In genomic region chr5:78547731-78548189, GRCh38 we compare ENCODE assay signal across 12 cellular contexts.
A peak's percentile ranks its signal among the peaks of the same experiment; 100 is the strongest.
DNase-seq lines count a peak whose midpoint lies in the region; ATAC-seq and TF ChIP-seq lines count a peak whose summit lies in the region.
"Had no signal": no experiment of that assay in that cellular context is flagged by ENCODE, and none has a peak within 500 bp of the region (broad histone marks: within the 10 kb centered on the region; RNA-seq: fewer than 3 reads in every experiment).

No MANE protein-coding gene starts in this region.

- peaks cover 75% of the 10 kb centered on the region for H3K36me3 Mint-ChIP-seq in nephron progenitor cell (ENCODE audit: low read depth)
- no peaks in the 10 kb centered on the region for H3K36me3 Mint-ChIP-seq in activated T-helper 1 cell treated with anti-CD3 and anti-CD28 coated beads, Interleukin-12 subunit alpha, Interleukin-12 subunit beta, Interleukin-2, Interleukin-4 antibody, amounts not matched to agents 30 ng/mL and 10 ng/mL and 1 ng/mL, durations not matched to agents 14 hours and 24 hours and 36 hours (ENCODE audit: low read depth)

- no peaks in the 10 kb centered on the region for H3K36me3 ChIP-seq in ACC112 (ENCODE audit: insufficient read depth, low read length)
- no peaks in the 10 kb centered on the region for H3K36me3 ChIP-seq in esophagus squamous epithelium
- H3K36me3 ChIP-seq: BLaER1, neural progenitor cell had no signal

- H3K4me3 Mint-ChIP-seq in nephron progenitor cell: no peak overlapping the region
- no peak overlapping the region for H3K4me3 Mint-ChIP-seq in activated T-helper 1 cell treated with anti-CD3 and anti-CD28 coated beads, Interleukin-12 subunit alpha, Interleukin-12 subunit beta, Interleukin-2, Interleukin-4 antibody, amounts not matched to agents 30 ng/mL and 10 ng/mL and 1 ng/mL, durations not matched to agents 14 hours and 24 hours and 36 hours
- H3K4me3 Mint-ChIP-seq: neural progenitor cell had no signal

- H3K79me2 ChIP-seq in ACC112 (ENCODE audit: control insufficient read depth, insufficient read depth, low read length, unreplicated experiment): peaks cover 10% of the 10 kb centered on the region

- H3K4me3 ChIP-seq in ACC112 (ENCODE audit: low read depth, low read length): peak overlapping the region; percentile 8
- H3K4me3 ChIP-seq in esophagus squamous epithelium: peak overlapping the region in 1 of 4 donors; percentile 7
- H3K4me3 ChIP-seq: BLaER1, neural progenitor cell had no signal

- WGBS in esophagus squamous epithelium, 2 donors: 71 to 73% methylated on average over 8 to 11 of the region's 14 CpGs

- peaks cover 58% of the 10 kb centered on the region for H3K4me1 Mint-ChIP-seq in nephron progenitor cell
- no peaks in the 10 kb centered on the region for H3K4me1 Mint-ChIP-seq in activated T-helper 1 cell treated with anti-CD3 and anti-CD28 coated beads, Interleukin-12 subunit alpha, Interleukin-12 subunit beta, Interleukin-2, Interleukin-4 antibody, amounts not matched to agents 30 ng/mL and 10 ng/mL and 1 ng/mL, durations not matched to agents 14 hours and 24 hours and 36 hours (ENCODE audit: low read depth)

- H2AFZ ChIP-seq in ACC112 (ENCODE audit: low read length, unreplicated experiment): no peak overlapping the region
- H2AFZ ChIP-seq: neural progenitor cell had no signal

- H3K9me3 ChIP-seq in esophagus squamous epithelium: no peaks in the 10 kb centered on the region
- H3K9me3 ChIP-seq: BLaER1 had no signal

- H3K27ac Mint-ChIP-seq in nephron progenitor cell: peak overlapping the region; percentile 98
- no peak overlapping the region for H3K27ac Mint-ChIP-seq in activated T-helper 1 cell treated with anti-CD3 and anti-CD28 coated beads, Interleukin-12 subunit alpha, Interleukin-12 subunit beta, Interleukin-2, Interleukin-4 antibody, amounts not matched to agents 30 ng/mL and 10 ng/mL and 1 ng/mL, durations not matched to agents 14 hours and 24 hours and 36 hours
- H3K27ac Mint-ChIP-seq: neural progenitor cell had no signal

- H3K9me3 Mint-ChIP-seq in nephron progenitor cell: peaks cover 34% of the 10 kb centered on the region
- H3K9me3 Mint-ChIP-seq in activated T-helper 1 cell treated with anti-CD3 and anti-CD28 coated beads, Interleukin-12 subunit alpha, Interleukin-12 subunit beta, Interleukin-2, Interleukin-4 antibody, amounts not matched to agents 30 ng/mL and 10 ng/mL and 1 ng/mL, durations not matched to agents 14 hours and 24 hours and 36 hours: no peaks in the 10 kb centered on the region

- intact Hi-C loops in esophagus squamous epithelium (cut with DNase I): no loop called here
- intact Hi-C loops in activated T-helper 1 cell treated with anti-CD3 and anti-CD28 coated beads, Interleukin-12 subunit alpha, Interleukin-12 subunit beta, Interleukin-2, Interleukin-4 antibody, amounts not matched to agents 30 ng/mL and 10 ng/mL and 1 ng/mL, durations not matched to agents 14 hours and 24 hours and 36 hours (cut with micrococcal nuclease): no loop called here

- TF ChIP-seq POLR2A in esophagus squamous epithelium (IDR thresholded peaks at IDR 0.05): no peak

- H3K27ac ChIP-seq in ACC112 (ENCODE audit: low read depth, low read length): peak overlapping the region; percentile 88
- peak overlapping the region; percentile 40 to 87 (median 74) for H3K27ac ChIP-seq in esophagus squamous epithelium
- H3K27ac ChIP-seq: BLaER1, neural progenitor cell had no signal

- H3K4me1 ChIP-seq in ACC112 (ENCODE audit: control insufficient read depth, insufficient read depth, low read length, unreplicated experiment) (peaks cover 58% of the 10 kb centered on the region), esophagus squamous epithelium (peaks cover 0 to 44% (median 9%) of the 10 kb centered on the region in 3 donors)
- H3K4me1 ChIP-seq: BLaER1, neural progenitor cell had no signal

- H3K27me3 Mint-ChIP-seq in nephron progenitor cell (ENCODE audit: low read depth, poor library complexity): peaks cover 5% of the 10 kb centered on the region
- H3K27me3 Mint-ChIP-seq in activated T-helper 1 cell treated with anti-CD3 and anti-CD28 coated beads, Interleukin-12 subunit alpha, Interleukin-12 subunit beta, Interleukin-2, Interleukin-4 antibody, amounts not matched to agents 30 ng/mL and 10 ng/mL and 1 ng/mL, durations not matched to agents 14 hours and 24 hours and 36 hours (ENCODE audit: insufficient read depth): no peaks in the 10 kb centered on the region

- H3K27me3 ChIP-seq in ACC112 (ENCODE audit: insufficient read depth, low read length): no peaks in the 10 kb centered on the region
- H3K27me3 ChIP-seq in esophagus squamous epithelium: no peaks in the 10 kb centered on the region
- H3K27me3 ChIP-seq: BLaER1, neural progenitor cell had no signal

- ATAC-seq in GM18498 (IDR thresholded peaks at IDR 0.05; ENCODE audit: unreplicated experiment) (no peak), GM19324 (IDR thresholded peaks at IDR 0.05; ENCODE audit: low FRiP score, unreplicated experiment) (no peak), HG02885 (IDR thresholded peaks at IDR 0.05; ENCODE audit: poor library complexity, unreplicated experiment) (no peak)

- TF ChIP-seq CTCF in esophagus squamous epithelium (IDR thresholded peaks at IDR 0.05): no peak
- no peak for TF ChIP-seq CTCF in nephron progenitor cell (IDR thresholded peaks at IDR 0.05)

- peak; percentile 63 for DNase-seq in MV-4-11 (lab: John Stamatoyannopoulos, UW)
- DNase-seq in esophagus squamous epithelium (lab: John Stamatoyannopoulos, UW): no peak
- DNase-seq in nephron progenitor cell: no peak
- no peak for DNase-seq in activated T-helper 1 cell treated with anti-CD3 and anti-CD28 coated beads, Interleukin-12 subunit alpha, Interleukin-12 subunit beta, Interleukin-2, Interleukin-4 antibody, amounts not matched to agents 30 ng/mL and 10 ng/mL and 1 ng/mL, durations not matched to agents 14 hours and 24 hours and 36 hours (ENCODE audit: low spot score)
- DNase-seq: activated CD4-positive, alpha-beta T cell treated with anti-CD3 and anti-CD28 coated beads for 48 hours; stimulated activated naive CD4-positive, alpha-beta T cell had no signal
